In genomic region chr3:24494616-24495333, GRCh38 we compare ENCODE assay signal across 8 cellular contexts. TPM values are rescaled to one million over a fixed set of nuclear protein-coding genes. Genes with fewer than 3 reads are reported as not detected.
A peak's percentile ranks its signal among the peaks of the same experiment; 100 is the strongest.
DNase-seq lines count a peak whose midpoint lies in the region; ATAC-seq and TF ChIP-seq lines count a peak whose summit lies in the region.

Gene THRB (minus strand): TSS chr3:24494850.

- TF ChIP-seq EP300 in ovary (IDR thresholded peaks at IDR 0.05), result no peak

- H3K9me3 Mint-ChIP-seq in activated naive CD4-positive, alpha-beta T cell treated with anti-CD3 and anti-CD28 coated beads, Interleukin-2, amount 10 ng/mL, durations not matched to agents 7 days and 5 days, result no peaks in the 10 kb centered on the region

- H3K4me1 ChIP-seq in HUES6 (ENCODE audit: control insufficient read depth, insufficient read depth, low read length), result peaks cover 49% of the 10 kb centered on the region
- H3K4me1 ChIP-seq in ovary (ENCODE audit: insufficient read depth), result no peaks in the 10 kb centered on the region

- intact Hi-C loops in left ventricle myocardium superior (cut with micrococcal nuclease) (loop anchor here (10.0 kb wide), 1 partner anchor 230 kb away; no protein-coding TSS in a partner anchor), ovary (cut with DNase I) (no loop called here)

- H3K27ac ChIP-seq in HUES6 (ENCODE audit: low read depth, low read length), result peak within 1 kb of the TSS; percentile 32; the same call in 1 of the 2 replicates
- H3K27ac ChIP-seq in ovary, result peak within 1 kb of the TSS; percentile 4 to 53

- CTCF ChIA-PET in activated naive CD4-positive, alpha-beta T cell treated with anti-CD3 and anti-CD28 coated beads, Interleukin-2, amount 10 ng/mL, durations not matched to agents 7 days and 5 days (lab: Charles Lee), result no interaction called here

- H3K27me3 ChIP-seq in HUES6 (ENCODE audit: control insufficient read depth, insufficient read depth, low read length), result peaks cover 44% of the 10 kb centered on the region
- H3K27me3 ChIP-seq in ovary, result no peaks in the 10 kb centered on the region

- ATAC-seq in left ventricle myocardium superior, result peak; percentile 75

- H3K36me3 ChIP-seq in HUES6 (ENCODE audit: control insufficient read depth, insufficient read depth, low read length), result no peaks in the 10 kb centered on the region
- no peaks in the 10 kb centered on the region for H3K36me3 ChIP-seq in ovary

- peaks cover 32% of the 10 kb centered on the region for H3K27me3 Mint-ChIP-seq in activated naive CD4-positive, alpha-beta T cell treated with anti-CD3 and anti-CD28 coated beads, Interleukin-2, amount 10 ng/mL, durations not matched to agents 7 days and 5 days

- peaks cover 2% of the 10 kb centered on the region for H3K4me1 Mint-ChIP-seq in activated naive CD4-positive, alpha-beta T cell treated with anti-CD3 and anti-CD28 coated beads, Interleukin-2, amount 10 ng/mL, durations not matched to agents 7 days and 5 days

- peaks cover 1% of the 10 kb centered on the region for H3K36me3 Mint-ChIP-seq in activated naive CD4-positive, alpha-beta T cell treated with anti-CD3 and anti-CD28 coated beads, Interleukin-2, amount 10 ng/mL, durations not matched to agents 7 days and 5 days

- WGBS in ovary, 3 donors, result 1% methylated on average over 63 to 82 of the region's 82 CpGs

- H3K4me3 ChIP-seq in HUES6 (ENCODE audit: low read depth, low read length) (peak within 1 kb of the TSS; percentile 88), ovary (peak within 1 kb of the TSS; percentile 88)

- DNase-seq in activated naive CD4-positive, alpha-beta T cell treated with anti-CD3 and anti-CD28 coated beads, Interleukin-2, amount 10 ng/mL, durations not matched to agents 7 days and 5 days, result no peak
- DNase-seq in activated naive CD4-positive, alpha-beta T cell treated with Interleukin-2 at 50 U/mL for 16 hours, result no peak
- peak in 49 of 56 donors; percentile 15 to 81 (median 54) for DNase-seq in amygdala (lab: John Stamatoyannopoulos, UW)
- peak; percentile 88 for DNase-seq in left ventricle myocardium superior
- peak; percentile 18 to 66 (median 56) for DNase-seq in ovary
- no peak for DNase-seq in SKM-1 treated with dmso at 0.1 percent for 144 hours (lab: John Stamatoyannopoulos, UW; ENCODE audit: unreplicated experiment)
- DNase-seq in COLO829 (ENCODE audit: low spot score), result no peak

- TF ChIP-seq CTCF in ovary (IDR thresholded peaks at IDR 0.05), result peak in 2 of 3 donors; percentile 28 to 43

- H3K4me3 Mint-ChIP-seq in activated naive CD4-positive, alpha-beta T cell treated with anti-CD3 and anti-CD28 coated beads, Interleukin-2, amount 10 ng/mL, durations not matched to agents 7 days and 5 days, result no peak within 1 kb of the TSS

- no peak for TF ChIP-seq POLR2A in ovary (IDR thresholded peaks at IDR 0.05)

- peak within 1 kb of the TSS; percentile 64 for H3K27ac Mint-ChIP-seq in activated naive CD4-positive, alpha-beta T cell treated with anti-CD3 and anti-CD28 coated beads, Interleukin-2, amount 10 ng/mL, durations not matched to agents 7 days and 5 days

- H3K9me3 ChIP-seq in HUES6 (ENCODE audit: control insufficient read depth, insufficient read depth, low read depth, low read length) (no peaks in the 10 kb centered on the region), ovary (no peaks in the 10 kb centered on the region)

- peak within 1 kb of the TSS; percentile 75 for H3K9ac ChIP-seq in HUES6 (ENCODE audit: low read length)

RNA-seq across cellular contexts. Expression of gene THRB, which starts in this region (rescaled TPM):
- total RNA-seq in left ventricle myocardium superior, result 23.1 TPM
- 1 to 10 TPM; 1.9 to 5.7 (median 3.2) TPM for total RNA-seq in ovary
- 1 to 10 TPM in 1 of 2 donors, under 1 TPM in 1; 0.91 to 6.5 TPM for polyA plus RNA-seq in ovary

Comparison
In these comparisons a context has a peak if more than half of its experiments do, and no peak if none do; other contexts are left out.
1. DNase-seq: peak in amygdala (49 of 56), left ventricle myocardium superior (single experiment) and ovary (5 of 5); none in activated naive CD4-positive, alpha-beta T cell treated with anti-CD3 and anti-CD28 coated beads, Interleukin-2, amount 10 ng/mL, durations not matched to agents 7 days and 5 days (single experiment), activated naive CD4-positive, alpha-beta T cell treated with Interleukin-2 at 50 U/mL for 16 hours (single experiment), SKM-1 treated with dmso at 0.1 percent for 144 hours (single experiment) and COLO829 (single experiment).